In the genomic region with DNA sequence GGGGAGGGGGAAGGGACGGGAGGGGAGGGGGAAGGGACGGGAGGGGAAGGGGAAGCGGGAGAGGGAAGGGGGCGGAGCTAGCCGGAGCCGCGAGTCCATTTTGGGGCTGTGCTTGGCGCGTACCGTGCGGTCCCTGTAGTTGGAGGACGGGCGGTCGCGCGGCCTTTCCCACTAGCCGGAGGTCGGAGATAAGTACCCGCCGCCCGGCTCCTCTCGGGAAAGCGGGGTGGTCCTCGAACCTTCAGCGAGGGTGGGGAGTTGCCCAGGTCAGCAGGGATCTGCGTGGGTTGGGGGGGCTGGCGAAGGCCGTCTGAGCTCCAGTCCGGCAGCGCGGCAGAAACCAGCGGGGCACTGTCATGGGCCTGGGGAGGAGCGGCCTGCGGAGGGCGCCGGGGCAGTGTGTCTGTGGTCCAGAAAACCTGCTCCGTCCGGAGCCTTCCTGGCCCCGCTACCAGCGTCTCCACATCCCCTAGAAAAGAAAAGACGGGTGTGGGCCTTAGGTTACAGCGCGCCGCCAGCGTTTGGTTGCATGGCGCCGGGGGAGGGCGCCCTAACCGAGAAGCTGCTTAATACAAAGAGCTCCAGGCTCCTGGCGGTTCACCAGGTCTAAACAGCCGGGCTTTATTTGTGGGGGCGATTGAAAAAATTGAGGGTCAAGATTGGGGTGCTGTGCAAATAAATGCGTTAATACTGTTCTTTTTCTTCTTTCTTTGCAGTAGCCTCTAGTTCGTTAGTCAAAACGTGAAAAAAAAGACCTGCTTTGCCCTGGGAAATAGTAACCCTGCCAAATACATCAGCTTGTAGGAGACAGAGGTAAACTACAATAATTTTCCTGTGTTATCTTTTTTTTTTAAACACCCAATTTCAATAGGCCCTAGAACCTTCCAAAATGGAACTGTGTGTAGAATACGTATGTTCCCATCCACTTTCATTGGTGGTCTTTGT, we compare ENCODE assay signal across 8 cellular contexts. TPM values are rescaled to one million over a fixed set of nuclear protein-coding genes. Genes with fewer than 3 reads are reported as not detected.
DNase-seq lines count a peak whose midpoint lies in the region; ATAC-seq and TF ChIP-seq lines count a peak whose summit lies in the region.

Gene TRIM13, plus strand, starts transcription at position 92 of the 945 bp plus-strand sequence. CDS start 14,899 bp downstream, outside the sequence.

- H3K27ac ChIP-seq in hepatocyte: peak within 1 kb of the TSS; percentile 100

- H3K9me2 ChIP-seq in hepatocyte (replicated peaks; ENCODE audit: insufficient read depth): no peaks in the 10 kb centered on the region

- H3K79me2 ChIP-seq in hepatocyte: peaks cover 41% of the 10 kb centered on the region

- H3K27me3 ChIP-seq in hepatocyte: no peaks in the 10 kb centered on the region

- 1% methylated on average over 42 of the region's 56 CpGs for WGBS in hepatocyte (ENCODE audit: low lambda C conversion rate, missing lambda C conversion rate)

- peak within 1 kb of the TSS; percentile 99 for H2AFZ ChIP-seq in hepatocyte

- H3K4me1 ChIP-seq in hepatocyte (ENCODE audit: insufficient read depth): peaks cover 31% of the 10 kb centered on the region

- no peaks in the 10 kb centered on the region for H3K9me3 ChIP-seq in hepatocyte (ENCODE audit: low read depth)

- DNase-seq in NCI-H1694 treated with DMSO at 0.1 percent for 48 hours (lab: John Stamatoyannopoulos, UW) (peak; percentile 69), T-helper 9 cell (peak; percentile 67), astrocyte of the hippocampus (ENCODE audit: low read depth, low spot score) (peak; percentile 96), hepatocyte (ENCODE audit: low spot score) (peak; percentile 94), retinal pigment epithelial cell (ENCODE audit: low read depth) (peak; percentile 74), NCI-H446 (lab: John Stamatoyannopoulos, UW) (no peak)

- H3K4me3 ChIP-seq in hepatocyte (peak within 1 kb of the TSS; percentile 99), retinal pigment epithelial cell (ENCODE audit: low read length) (peak within 1 kb of the TSS; percentile 72)

- peak within 1 kb of the TSS; percentile 93 for H3K4me2 ChIP-seq in hepatocyte

- no peaks in the 10 kb centered on the region for H3K36me3 ChIP-seq in hepatocyte (replicated peaks; ENCODE audit: insufficient read depth, low read depth)

- ATAC-seq in GM18498 (IDR thresholded peaks at IDR 0.05; ENCODE audit: unreplicated experiment) (peak; percentile 79), HG02884 (IDR thresholded peaks at IDR 0.05; ENCODE audit: unreplicated experiment) (peak; percentile 71)

- no peaks in the 10 kb centered on the region for H4K20me1 ChIP-seq in hepatocyte (ENCODE audit: insufficient read depth, poor library complexity, severe bottlenecking)

- TF ChIP-seq CTCF in hepatocyte (IDR thresholded peaks at IDR 0.05; ENCODE audit: poor library complexity) (peak; percentile 86), retinal pigment epithelial cell (conservative IDR thresholded peaks at IDR 0.05; ENCODE audit: low read depth, low read length) (peak; percentile 79)

RNA-seq across cellular contexts. Expression of gene TRIM13, which starts in this region (rescaled TPM):
- 18.1 and 22.2 TPM in 2 replicates for total RNA-seq in hepatocyte
- 24.0 and 24.4 TPM in 2 replicates for polyA plus RNA-seq in hepatocyte

Comparison
In these comparisons a context has a peak if more than half of its experiments do, and no peak if none do; other contexts are left out.
1. DNase-seq: peak in NCI-H1694 treated with DMSO at 0.1 percent for 48 hours (single experiment), T-helper 9 cell (single experiment), astrocyte of the hippocampus (single experiment), hepatocyte (single experiment) and retinal pigment epithelial cell (single experiment); none in NCI-H446 (0 of 2).